1 cellular context compared by ENCODE assay signal in the genomic region with DNA sequence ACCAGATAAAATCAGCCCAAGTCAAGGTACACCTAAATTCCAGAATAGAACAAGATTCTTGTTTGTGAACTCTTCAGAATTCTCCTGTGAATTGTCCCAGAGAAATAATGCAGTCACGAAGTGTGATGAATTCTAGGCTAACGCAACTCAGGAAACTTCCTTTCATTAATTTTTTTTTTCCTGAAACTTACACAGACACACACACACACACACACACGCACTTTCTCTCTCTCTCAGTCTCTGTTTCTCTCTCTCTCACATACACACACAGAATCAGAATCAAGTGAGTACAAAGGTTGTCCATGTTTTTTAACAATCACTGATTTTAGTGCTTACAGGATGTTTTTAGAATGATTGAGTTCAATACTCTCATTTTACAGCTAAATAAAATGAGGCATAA.
TF ChIP-seq lines count a peak whose summit lies in the region.

No MANE protein-coding gene starts in this region.

TF ChIP-seq in SK-N-SH treated with all-trans-retinoic acid at 6 μM for 48 hours, 23 proteins besides CTCF, POLR2A, EP300 and RAD21 (continued from another document):
- TF ChIP-seq, protein P1, sequence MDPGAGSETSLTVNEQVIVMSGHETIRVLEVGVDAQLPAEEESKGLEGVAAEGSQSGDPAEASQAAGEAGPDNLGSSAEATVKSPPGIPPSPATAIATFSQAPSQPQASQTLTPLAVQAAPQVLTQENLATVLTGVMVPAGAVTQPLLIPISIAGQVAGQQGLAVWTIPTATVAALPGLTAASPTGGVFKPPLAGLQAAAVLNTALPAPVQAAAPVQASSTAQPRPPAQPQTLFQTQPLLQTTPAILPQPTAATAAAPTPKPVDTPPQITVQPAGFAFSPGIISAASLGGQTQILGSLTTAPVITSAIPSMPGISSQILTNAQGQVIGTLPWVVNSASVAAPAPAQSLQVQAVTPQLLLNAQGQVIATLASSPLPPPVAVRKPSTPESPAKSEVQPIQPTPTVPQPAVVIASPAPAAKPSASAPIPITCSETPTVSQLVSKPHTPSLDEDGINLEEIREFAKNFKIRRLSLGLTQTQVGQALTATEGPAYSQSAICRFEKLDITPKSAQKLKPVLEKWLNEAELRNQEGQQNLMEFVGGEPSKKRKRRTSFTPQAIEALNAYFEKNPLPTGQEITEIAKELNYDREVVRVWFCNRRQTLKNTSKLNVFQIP (CRISPR knock-in tag; IDR thresholded peaks at IDR 0.05; ENCODE audit: borderline replicate concordance, low read depth): no peak
- TF ChIP-seq, protein P2, sequence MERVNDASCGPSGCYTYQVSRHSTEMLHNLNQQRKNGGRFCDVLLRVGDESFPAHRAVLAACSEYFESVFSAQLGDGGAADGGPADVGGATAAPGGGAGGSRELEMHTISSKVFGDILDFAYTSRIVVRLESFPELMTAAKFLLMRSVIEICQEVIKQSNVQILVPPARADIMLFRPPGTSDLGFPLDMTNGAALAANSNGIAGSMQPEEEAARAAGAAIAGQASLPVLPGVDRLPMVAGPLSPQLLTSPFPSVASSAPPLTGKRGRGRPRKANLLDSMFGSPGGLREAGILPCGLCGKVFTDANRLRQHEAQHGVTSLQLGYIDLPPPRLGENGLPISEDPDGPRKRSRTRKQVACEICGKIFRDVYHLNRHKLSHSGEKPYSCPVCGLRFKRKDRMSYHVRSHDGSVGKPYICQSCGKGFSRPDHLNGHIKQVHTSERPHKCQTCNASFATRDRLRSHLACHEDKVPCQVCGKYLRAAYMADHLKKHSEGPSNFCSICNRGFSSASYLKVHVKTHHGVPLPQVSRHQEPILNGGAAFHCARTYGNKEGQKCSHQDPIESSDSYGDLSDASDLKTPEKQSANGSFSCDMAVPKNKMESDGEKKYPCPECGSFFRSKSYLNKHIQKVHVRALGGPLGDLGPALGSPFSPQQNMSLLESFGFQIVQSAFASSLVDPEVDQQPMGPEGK (CRISPR knock-in tag; IDR thresholded peaks at IDR 0.05; ENCODE audit: borderline replicate concordance): no peak
- TF ChIP-seq CSDC2 (CRISPR knock-in tag; IDR thresholded peaks at IDR 0.05): no peak
- TF ChIP-seq ZNF565 (CRISPR knock-in tag; conservative IDR thresholded peaks at IDR 0.05; ENCODE audit: low read depth): no peak
